Comparison of ENCODE assay signal across 19 cellular contexts in genomic region chr4:24433515-24434192, GRCh38.
DNase-seq lines count a peak whose midpoint lies in the region; ATAC-seq, FAIRE-seq and TF ChIP-seq lines count a peak whose summit lies in the region.
"Had no signal": no experiment of that assay in that cellular context is flagged by ENCODE, and none has a peak within 500 bp of the region (broad histone marks: within the 10 kb centered on the region; RNA-seq: fewer than 3 reads in every experiment).

No MANE protein-coding gene starts in this region.

- H3K9me3 ChIP-seq in prostate gland = no peaks in the 10 kb centered on the region
- H3K9me3 ChIP-seq: Caco-2, SJSA1 had no signal

- no peak for ATAC-seq in HG02938 (IDR thresholded peaks at IDR 0.05; ENCODE audit: unreplicated experiment)

- 25% methylated on average over 7 of the region's 7 CpGs for WGBS in prostate gland

- H3K4me3 ChIP-seq in bronchial epithelial cell (ENCODE audit: low read depth, low read length) (no peak overlapping the region), prostate gland (no peak overlapping the region)
- H3K4me3 ChIP-seq: SJSA1 had no signal

- peak; percentile 87 for DNase-seq in DMS 273 treated with DMSO at 0.1 percent for 48 hours (lab: John Stamatoyannopoulos, UW)
- DNase-seq in NCI-H2171 treated with DMSO at 0.1 percent for 48 hours (lab: John Stamatoyannopoulos, UW) = peak; percentile 31
- DNase-seq in bronchial epithelial cell (ENCODE audit: low read depth) = no peak
- peak; percentile 22 for DNase-seq in prostate gland (ENCODE audit: low spot score)
- DNase-seq in SW 1271 (lab: John Stamatoyannopoulos, UW) = no peak
- no peak for DNase-seq in NK-92 treated with Interleukin-12 subunit alpha and Interleukin-12 subunit beta, amount 100 ng/mL, for 24 hours (lab: John Stamatoyannopoulos, UW)
- DNase-seq: Caco-2, GDM1, GOT3, HFFc6, KBM-7, NCI-H1048, NCI-H146, NCI-H2081 treated with DMSO at 0.1 percent for 48 hours, OCI-M1, RPMI8226 had no signal

- no peak for TF ChIP-seq POLR2A in prostate gland (IDR thresholded peaks at IDR 0.05)

- intact Hi-C loops in prostate gland (cut with DNase I) = no loop called here

- H3K36me3 ChIP-seq in bronchial epithelial cell (ENCODE audit: control insufficient read depth, insufficient read depth, low read length) (no peaks in the 10 kb centered on the region), prostate gland (no peaks in the 10 kb centered on the region)
- H3K36me3 ChIP-seq: SJSA1 had no signal

- no peak overlapping the region for H3K27ac ChIP-seq in prostate gland
- H3K27ac ChIP-seq: SJSA1 had no signal

- peak; percentile 32 for FAIRE-seq in bronchial epithelial cell (lab: Jason Lieb, UNC)
- FAIRE-seq: GM12892 had no signal

- TF ChIP-seq CTCF in bronchial epithelial cell (IDR thresholded peaks at IDR 0.05; ENCODE audit: insufficient read depth, low read length, severe bottlenecking) = no peak
- no peak for TF ChIP-seq CTCF in prostate gland (IDR thresholded peaks at IDR 0.05)

- no peaks in the 10 kb centered on the region for H3K4me1 ChIP-seq in prostate gland (replicated peaks)
- H3K4me1 ChIP-seq: Caco-2, SJSA1 had no signal

- H3K27me3 ChIP-seq in bronchial epithelial cell (ENCODE audit: control insufficient read depth, insufficient read depth, low read length) (no peaks in the 10 kb centered on the region), prostate gland (replicated peaks; ENCODE audit: insufficient read depth) (no peaks in the 10 kb centered on the region)
- H3K27me3 ChIP-seq: SJSA1 had no signal

Comparison
In these comparisons a context has a peak if more than half of its experiments do, and no peak if none do; other contexts are left out.
1. DNase-seq: peak in DMS 273 treated with DMSO at 0.1 percent for 48 hours (single experiment), NCI-H2171 treated with DMSO at 0.1 percent for 48 hours (single experiment) and prostate gland (single experiment); none in bronchial epithelial cell (single experiment), SW 1271 (0 of 2) and NK-92 treated with Interleukin-12 subunit alpha and Interleukin-12 subunit beta, amount 100 ng/mL, for 24 hours (single experiment).